In the genomic region with DNA sequence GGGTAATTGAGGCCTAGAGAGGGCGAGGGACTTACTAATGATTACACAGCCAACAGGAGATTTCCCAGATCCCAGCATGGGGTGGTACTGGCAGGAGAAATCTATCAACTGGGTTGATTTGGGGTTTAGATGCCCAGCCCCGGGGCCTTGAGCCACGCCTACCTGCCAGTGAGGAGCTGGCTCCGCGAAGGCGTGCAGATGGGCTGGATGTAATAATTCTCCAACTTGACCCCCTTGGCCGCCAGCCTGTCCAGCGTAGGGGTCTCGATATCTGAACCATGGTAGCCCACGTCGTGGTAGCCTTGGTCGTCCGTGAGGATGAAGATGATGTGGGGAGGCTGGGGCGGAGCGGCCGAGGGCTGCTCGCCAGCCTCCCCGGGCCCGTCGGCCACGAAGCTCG, we compare ENCODE assay signal across 1 cellular context.
TF ChIP-seq lines count a peak whose summit lies in the region.

No MANE protein-coding gene starts in this region.

TF ChIP-seq in HepG2, 621 proteins besides CTCF, POLR2A, EP300 and RAD21:
- TF ChIP-seq CBX5 (CRISPR knock-in tag; IDR thresholded peaks at IDR 0.05; ENCODE audit: borderline replicate concordance), result no peak
- TF ChIP-seq YEATS2 (CRISPR knock-in tag; IDR thresholded peaks at IDR 0.05; ENCODE audit: borderline replicate concordance), result no peak
- TF ChIP-seq, protein P1, sequence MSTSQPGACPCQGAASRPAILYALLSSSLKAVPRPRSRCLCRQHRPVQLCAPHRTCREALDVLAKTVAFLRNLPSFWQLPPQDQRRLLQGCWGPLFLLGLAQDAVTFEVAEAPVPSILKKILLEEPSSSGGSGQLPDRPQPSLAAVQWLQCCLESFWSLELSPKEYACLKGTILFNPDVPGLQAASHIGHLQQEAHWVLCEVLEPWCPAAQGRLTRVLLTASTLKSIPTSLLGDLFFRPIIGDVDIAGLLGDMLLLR (CRISPR knock-in tag; IDR thresholded peaks at IDR 0.05), result no peak
- TF ChIP-seq FIP1L1 (IDR thresholded peaks at IDR 0.05; ENCODE audit: borderline replicate concordance, insufficient read depth, low read depth, low read length), result no peak
- no peak for TF ChIP-seq SAFB2 (CRISPR knock-in tag; IDR thresholded peaks at IDR 0.05; ENCODE audit: borderline replicate concordance, low read depth)
- TF ChIP-seq CREBL2 (CRISPR knock-in tag; IDR thresholded peaks at IDR 0.05; ENCODE audit: borderline replicate concordance), result no peak
- TF ChIP-seq, protein P2, sequence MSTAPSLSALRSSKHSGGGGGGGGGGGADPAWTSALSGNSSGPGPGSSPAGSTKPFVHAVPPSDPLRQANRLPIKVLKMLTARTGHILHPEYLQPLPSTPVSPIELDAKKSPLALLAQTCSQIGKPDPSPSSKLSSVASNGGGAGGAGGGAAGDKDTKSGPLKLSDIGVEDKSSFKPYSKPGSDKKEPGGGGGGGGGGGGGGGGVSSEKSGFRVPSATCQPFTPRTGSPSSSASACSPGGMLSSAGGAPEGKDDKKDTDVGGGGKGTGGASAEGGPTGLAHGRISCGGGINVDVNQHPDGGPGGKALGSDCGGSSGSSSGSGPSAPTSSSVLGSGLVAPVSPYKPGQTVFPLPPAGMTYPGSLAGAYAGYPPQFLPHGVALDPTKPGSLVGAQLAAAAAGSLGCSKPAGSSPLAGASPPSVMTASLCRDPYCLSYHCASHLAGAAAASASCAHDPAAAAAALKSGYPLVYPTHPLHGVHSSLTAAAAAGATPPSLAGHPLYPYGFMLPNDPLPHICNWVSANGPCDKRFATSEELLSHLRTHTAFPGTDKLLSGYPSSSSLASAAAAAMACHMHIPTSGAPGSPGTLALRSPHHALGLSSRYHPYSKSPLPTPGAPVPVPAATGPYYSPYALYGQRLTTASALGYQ (CRISPR knock-in tag; IDR thresholded peaks at IDR 0.05), result no peak
- no peak for TF ChIP-seq SIN3B (IDR thresholded peaks at IDR 0.05; ENCODE audit: low read length)
- peak; percentile 60 for TF ChIP-seq PRPF4 (IDR thresholded peaks at IDR 0.05; ENCODE audit: low read depth, low read length, poor library complexity, severe bottlenecking)
- no peak for TF ChIP-seq ZNF740 (CRISPR knock-in tag; IDR thresholded peaks at IDR 0.05)
- TF ChIP-seq CBFB (CRISPR knock-in tag; IDR thresholded peaks at IDR 0.05), result no peak
- TF ChIP-seq CHD2 (IDR thresholded peaks at IDR 0.05; ENCODE audit: low read depth, low read length), result no peak
- no peak for TF ChIP-seq ATF7-NPFF (CRISPR knock-in tag; IDR thresholded peaks at IDR 0.05; ENCODE audit: low read depth)
- no peak for TF ChIP-seq SIX4 (CRISPR knock-in tag; IDR thresholded peaks at IDR 0.05)
- no peak for TF ChIP-seq HDAC6 (IDR thresholded peaks at IDR 0.05; ENCODE audit: low read depth, low read length)
- 0 out of 2 replicates have a peak, but pooled peaks have one; percentile 2 for TF ChIP-seq CSRNP1 (CRISPR knock-in tag; IDR thresholded peaks at IDR 0.05)
